23 cellular contexts compared by ENCODE assay signal in genomic region chr6:105896821-105897095, GRCh38.
DNase-seq lines count a peak whose midpoint lies in the region; ATAC-seq and TF ChIP-seq lines count a peak whose summit lies in the region.
"Had no signal": no experiment of that assay in that cellular context is flagged by ENCODE, and none has a peak within 500 bp of the region (broad histone marks: within the 10 kb centered on the region; RNA-seq: fewer than 3 reads in every experiment).

No MANE protein-coding gene starts in this region.

- H3K9ac ChIP-seq in smooth muscle cell (ENCODE audit: low read depth) = no peak overlapping the region
- H3K9ac ChIP-seq: GM23248 had no signal

- H3K79me2 ChIP-seq in smooth muscle cell (ENCODE audit: low read depth) = no peaks in the 10 kb centered on the region

- ATAC-seq in activated T-helper 17 cell treated with anti-CD3 and anti-CD28 coated beads, Interleukin-2, amount 50 U/mL, for 72 hours (replicated peaks) = peak; percentile 12
- no peak for ATAC-seq in GM19452 (IDR thresholded peaks at IDR 0.05; ENCODE audit: unreplicated experiment)
- ATAC-seq: activated CD8-positive, alpha-beta T cell treated with anti-CD3 and anti-CD28 coated beads, Interleukin-2, amount 10 ng/mL, durations not matched to agents 7 days and 5 days; gastroesophageal sphincter had no signal

- H3K4me3 Mint-ChIP-seq in activated T-helper 17 cell treated with anti-CD3 and anti-CD28 coated beads, Interleukin-2, amount 50 U/mL, for 72 hours = no peak overlapping the region
- H3K4me3 Mint-ChIP-seq in activated CD4-positive, alpha-beta memory T cell treated with anti-CD3 and anti-CD28 coated beads for 36 hours = no peak overlapping the region
- H3K4me3 Mint-ChIP-seq: activated CD8-positive, alpha-beta T cell treated with anti-CD3 and anti-CD28 coated beads, Interleukin-2, amount 10 ng/mL, durations not matched to agents 7 days and 5 days; activated naive CD4-positive, alpha-beta T cell treated with anti-CD3 and anti-CD28 coated beads, Interleukin-2, amount 50 U/mL, for 24 hours; nephron had no signal

- H3K4me3 ChIP-seq in smooth muscle cell = no peak overlapping the region
- no peak overlapping the region for H3K4me3 ChIP-seq in BE2C (ENCODE audit: low read depth, low read length)
- H3K4me3 ChIP-seq: gastroesophageal sphincter, GM23248, lung, sigmoid colon, tibial artery had no signal

- CTCF ChIA-PET in activated CD4-positive, alpha-beta memory T cell treated with anti-CD3 and anti-CD28 coated beads for 36 hours (lab: Charles Lee) = no interaction called here

- H3K27ac ChIP-seq in smooth muscle cell (ENCODE audit: low read depth) = no peak overlapping the region
- H3K27ac ChIP-seq: C4-2B, gastroesophageal sphincter, GM23248, sigmoid colon, tibial artery had no signal

- H3K9me3 ChIP-seq in smooth muscle cell (replicated peaks; ENCODE audit: low read depth) (no peaks in the 10 kb centered on the region), BE2C (no peaks in the 10 kb centered on the region)
- H3K9me3 ChIP-seq: Caco-2, gastroesophageal sphincter, sigmoid colon, tibial artery had no signal

- peaks cover 17% of the 10 kb centered on the region for H3K4me1 Mint-ChIP-seq in activated T-helper 17 cell treated with anti-CD3 and anti-CD28 coated beads, Interleukin-2, amount 50 U/mL, for 72 hours
- peaks cover 20% of the 10 kb centered on the region for H3K4me1 Mint-ChIP-seq in activated CD4-positive, alpha-beta memory T cell treated with anti-CD3 and anti-CD28 coated beads for 36 hours (ENCODE audit: low read depth)
- H3K4me1 Mint-ChIP-seq: nephron had no signal

- WGBS in smooth muscle cell (ENCODE audit: low lambda C conversion rate) = 84% methylated on average over 3 of the region's 3 CpGs

- no peaks in the 10 kb centered on the region for H3K36me3 ChIP-seq in smooth muscle cell (ENCODE audit: low read depth)
- H3K36me3 ChIP-seq in BE2C = no peaks in the 10 kb centered on the region
- H3K36me3 ChIP-seq: gastroesophageal sphincter, sigmoid colon, tibial artery had no signal

- TF ChIP-seq CTCF in smooth muscle cell (IDR thresholded peaks at IDR 0.05; ENCODE audit: borderline replicate concordance, insufficient read depth, poor library complexity, severe bottlenecking) (no peak), BE2C (IDR thresholded peaks at IDR 0.05; ENCODE audit: low read depth, low read length) (no peak)

- H3F3A ChIP-seq in smooth muscle cell (ENCODE audit: low read depth) = no peaks in the 10 kb centered on the region

- H2AFZ ChIP-seq in smooth muscle cell (ENCODE audit: low read depth) = no peak overlapping the region
- H2AFZ ChIP-seq: GM23248 had no signal

- H4K20me1 ChIP-seq in smooth muscle cell (ENCODE audit: low read depth) = no peaks in the 10 kb centered on the region

- peaks cover 6% of the 10 kb centered on the region for H3K4me1 ChIP-seq in smooth muscle cell (ENCODE audit: low read depth)
- H3K4me1 ChIP-seq in BE2C = no peaks in the 10 kb centered on the region
- H3K4me1 ChIP-seq: gastroesophageal sphincter, sigmoid colon had no signal

- intact Hi-C loops in activated CD4-positive, alpha-beta memory T cell treated with anti-CD3 and anti-CD28 coated beads for 36 hours (cut with micrococcal nuclease) = no loop called here

- H3K9me3 Mint-ChIP-seq in activated T-helper 17 cell treated with anti-CD3 and anti-CD28 coated beads, Interleukin-2, amount 50 U/mL, for 72 hours = no peaks in the 10 kb centered on the region
- no peaks in the 10 kb centered on the region for H3K9me3 Mint-ChIP-seq in activated CD4-positive, alpha-beta memory T cell treated with anti-CD3 and anti-CD28 coated beads for 36 hours
- H3K9me3 Mint-ChIP-seq: activated naive CD4-positive, alpha-beta T cell treated with anti-CD3 and anti-CD28 coated beads, Interleukin-2, amount 50 U/mL, for 24 hours had no signal

- POLR2A ChIA-PET in activated CD4-positive, alpha-beta memory T cell treated with anti-CD3 and anti-CD28 coated beads for 36 hours (lab: Charles Lee) = no interaction called here

- peak overlapping the region; percentile 2 for H3K4me2 ChIP-seq in smooth muscle cell

- peaks cover 3% of the 10 kb centered on the region for H3K27me3 Mint-ChIP-seq in activated T-helper 17 cell treated with anti-CD3 and anti-CD28 coated beads, Interleukin-2, amount 50 U/mL, for 72 hours
- peaks cover 15% of the 10 kb centered on the region for H3K27me3 Mint-ChIP-seq in activated CD4-positive, alpha-beta memory T cell treated with anti-CD3 and anti-CD28 coated beads for 36 hours
- H3K27me3 Mint-ChIP-seq: activated naive CD4-positive, alpha-beta T cell treated with anti-CD3 and anti-CD28 coated beads, Interleukin-2, amount 50 U/mL, for 24 hours had no signal

- peaks cover 7% of the 10 kb centered on the region for H3K36me3 Mint-ChIP-seq in activated T-helper 17 cell treated with anti-CD3 and anti-CD28 coated beads, Interleukin-2, amount 50 U/mL, for 72 hours (ENCODE audit: low read depth)
- no peaks in the 10 kb centered on the region for H3K36me3 Mint-ChIP-seq in activated CD4-positive, alpha-beta memory T cell treated with anti-CD3 and anti-CD28 coated beads for 36 hours

- no peak overlapping the region for H3K27ac Mint-ChIP-seq in activated T-helper 17 cell treated with anti-CD3 and anti-CD28 coated beads, Interleukin-2, amount 50 U/mL, for 72 hours
- H3K27ac Mint-ChIP-seq in activated CD4-positive, alpha-beta memory T cell treated with anti-CD3 and anti-CD28 coated beads for 36 hours = no peak overlapping the region
- H3K27ac Mint-ChIP-seq: activated CD8-positive, alpha-beta T cell treated with anti-CD3 and anti-CD28 coated beads, Interleukin-2, amount 10 ng/mL, durations not matched to agents 7 days and 5 days; activated naive CD4-positive, alpha-beta T cell treated with anti-CD3 and anti-CD28 coated beads, Interleukin-2, amount 50 U/mL, for 24 hours; activated T-helper 2 cell treated with anti-CD3 and anti-CD28 coated beads, Interferon-gamma antibody, Interleukin-2, Interleukin-4, amounts not matched to agents 10 μg/mL and 5 μg/mL and 100 μg/mL, durations not matched to agents 14 hours and 24 hours and 36 hours; nephron had no signal

- DNase-seq in DMS53 treated with DMSO at 0.1 percent for 48 hours (lab: John Stamatoyannopoulos, UW; ENCODE audit: unreplicated experiment) (peak; percentile 47), NCI-H510A (lab: John Stamatoyannopoulos, UW) (peak; percentile 7), smooth muscle cell (lab: John Stamatoyannopoulos, UW; ENCODE audit: unreplicated experiment) (no peak), BE2C (no peak)
- DNase-seq in activated CD4-positive, alpha-beta memory T cell treated with anti-CD3 and anti-CD28 coated beads for 36 hours = no peak
- DNase-seq: activated CD8-positive, alpha-beta T cell treated with anti-CD3 and anti-CD28 coated beads, Interleukin-2, amount 10 ng/mL, durations not matched to agents 7 days and 5 days; amygdala; NCI-H1092 treated with DMSO at 0.1 percent for 48 hours; NCI-H187 treated with DMSO at 0.1 percent for 48 hours; NCI-H526 treated with DMSO at 0.1 percent for 48 hours; sigmoid colon; stimulated activated CD4-positive, alpha-beta T cell treated with anti-CD3 and anti-CD28 coated beads, Interleukin-4, amount 100 ng/mL, for 4 hours; tibial artery had no signal

- no peaks in the 10 kb centered on the region for H3K27me3 ChIP-seq in smooth muscle cell (ENCODE audit: low read depth)
- H3K27me3 ChIP-seq in BE2C = no peaks in the 10 kb centered on the region; the same call in 1 of the 2 replicates
- H3K27me3 ChIP-seq: gastroesophageal sphincter, sigmoid colon had no signal

Comparison
In these comparisons a context has a peak if more than half of its experiments do, and no peak if none do; other contexts are left out.
1. DNase-seq: peak in DMS53 treated with DMSO at 0.1 percent for 48 hours (single experiment) and NCI-H510A (single experiment); none in smooth muscle cell (single experiment), BE2C (single experiment) and activated CD4-positive, alpha-beta memory T cell treated with anti-CD3 and anti-CD28 coated beads for 36 hours (single experiment).